In the genomic region with DNA sequence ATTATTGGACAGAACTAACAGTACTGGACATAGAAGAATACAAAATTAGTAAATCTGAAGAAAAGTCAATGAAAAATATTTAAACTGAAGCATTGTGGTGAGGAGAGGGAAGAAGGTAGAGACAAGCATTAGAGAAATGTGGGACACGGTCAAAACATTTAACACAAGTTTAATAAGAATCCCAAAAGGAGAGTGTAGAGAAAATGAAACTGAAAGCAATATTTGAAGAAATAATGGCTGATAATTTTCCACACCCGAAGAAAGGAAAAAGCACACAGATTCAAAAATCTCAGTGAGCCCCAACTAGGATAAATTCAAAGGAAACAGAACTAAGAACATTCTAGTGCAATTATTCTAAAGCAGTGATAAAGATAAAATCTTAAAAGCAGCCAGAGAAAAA, we compare ENCODE assay signal across 15 cellular contexts.
DNase-seq lines count a peak whose midpoint lies in the region; ATAC-seq, FAIRE-seq and TF ChIP-seq lines count a peak whose summit lies in the region.
"Had no signal": no experiment of that assay in that cellular context is flagged by ENCODE, and none has a peak within 500 bp of the region (broad histone marks: within the 10 kb centered on the region; RNA-seq: fewer than 3 reads in every experiment).

No MANE protein-coding gene starts in this region.

- no peaks in the 10 kb centered on the region for H4K20me1 ChIP-seq in GM12878 (ENCODE audit: control insufficient read depth, insufficient read depth)

- H3K27me3 ChIP-seq in GM12878 (replicated peaks in 1 of 2; ENCODE audit: control insufficient read depth in 2 of 2, insufficient read depth in 2 of 2, low read length in 1 of 2) (no peaks in the 10 kb centered on the region), lower lobe of right lung (ENCODE audit: low read depth) (no peaks in the 10 kb centered on the region), thyroid gland (no peaks in the 10 kb centered on the region)
- H3K27me3 ChIP-seq: pancreas had no signal

- CTCF ChIA-PET in GM12878 (lab: Yijun Ruan, JAX), result no interaction called here
- CTCF ChIA-PET in activated naive CD4-positive, alpha-beta T cell treated with anti-CD3 and anti-CD28 coated beads, Interleukin-2, amount 10 ng/mL, durations not matched to agents 7 days and 5 days (lab: Charles Lee), result no interaction called here

- H2AFZ ChIP-seq in GM12878 (ENCODE audit: control insufficient read depth, low read depth, low read length), result peak overlapping the region; percentile 4; the same call in 1 of the 2 replicates

- no peak for FAIRE-seq in GM12878 (lab: Jason Lieb, UNC)

- H3K9me3 ChIP-seq in GM12878 (replicated peaks; ENCODE audit: control insufficient read depth, insufficient read depth, low read length), result no peaks in the 10 kb centered on the region
- no peaks in the 10 kb centered on the region for H3K9me3 ChIP-seq in lower lobe of right lung
- H3K9me3 ChIP-seq in thyroid gland, result no peaks in the 10 kb centered on the region
- H3K9me3 ChIP-seq: pancreas had no signal

- no peaks in the 10 kb centered on the region for H3K9me3 Mint-ChIP-seq in HFFc6
- H3K9me3 Mint-ChIP-seq in activated naive CD4-positive, alpha-beta T cell treated with anti-CD3 and anti-CD28 coated beads, Interleukin-2, amount 10 ng/mL, durations not matched to agents 7 days and 5 days, result no peaks in the 10 kb centered on the region
- H3K9me3 Mint-ChIP-seq in activated CD4-positive, alpha-beta T cell treated with anti-CD3 and anti-CD28 coated beads, Interleukin-2, amount 10 ng/mL, durations not matched to agents 24 days and 14 days, result no peaks in the 10 kb centered on the region
- H3K9me3 Mint-ChIP-seq: activated naive CD8-positive, alpha-beta T cell treated with anti-CD3 and anti-CD28 coated beads, Interleukin-2, amount 10 ng/mL, durations not matched to agents 7 days and 5 days had no signal

- DNase-seq in A172 (ENCODE audit: low spot score), result peak; percentile 25
- no peak for DNase-seq in HFFc6
- no peak for DNase-seq in GM12878 (ENCODE audit: low read depth, low spot score)
- DNase-seq in lower lobe of right lung, result no peak
- no peak for DNase-seq in NCI-H2029 (lab: John Stamatoyannopoulos, UW)
- DNase-seq in activated naive CD4-positive, alpha-beta T cell treated with anti-CD3 and anti-CD28 coated beads, Interleukin-2, amount 10 ng/mL, durations not matched to agents 7 days and 5 days, result no peak
- no peak for DNase-seq in thyroid gland
- no peak for DNase-seq in activated CD4-positive, alpha-beta T cell treated with anti-CD3 and anti-CD28 coated beads, Interleukin-2, amount 10 ng/mL, durations not matched to agents 24 days and 14 days
- DNase-seq: activated CD4-positive, CD25-positive, alpha-beta regulatory T cell treated with anti-CD3 and anti-CD28 coated beads, Interleukin-2, amount 50 U/mL, for 72 hours; activated CD8-positive, alpha-beta memory T cell treated with anti-CD3 and anti-CD28 coated beads, Interleukin-2, amount 50 U/mL, for 4 hours; activated naive CD8-positive, alpha-beta T cell treated with anti-CD3 and anti-CD28 coated beads, Interleukin-2, amount 10 ng/mL, durations not matched to agents 7 days and 5 days; central memory CD4-positive, alpha-beta T cell; NCI-H69; pancreas; T-helper 2 cell had no signal

- no peak for TF ChIP-seq RAD21 in GM12878 (IDR thresholded peaks at IDR 0.05; ENCODE audit: insufficient read depth, low read depth, low read length)

- intact Hi-C loops in GM12878 (cut with micrococcal nuclease; ENCODE audit: unreplicated experiment) (no loop called here), lower lobe of right lung (cut with DNase I) (no loop called here), thyroid gland (cut with DNase I) (no loop called here)
- intact Hi-C loops in activated CD4-positive, alpha-beta T cell treated with anti-CD3 and anti-CD28 coated beads, Interleukin-2, amount 10 ng/mL, durations not matched to agents 24 days and 14 days (cut with micrococcal nuclease), result no loop called here

- no peaks in the 10 kb centered on the region for H3K4me1 ChIP-seq in GM12878 (ENCODE audit: control insufficient read depth, insufficient read depth, low read length)
- no peaks in the 10 kb centered on the region for H3K4me1 ChIP-seq in lower lobe of right lung
- no peaks in the 10 kb centered on the region for H3K4me1 ChIP-seq in thyroid gland

- peaks cover 16% of the 10 kb centered on the region; the same call in 1 of the 2 replicates for H3K4me1 Mint-ChIP-seq in HFFc6 (ENCODE audit: low read depth)
- no peaks in the 10 kb centered on the region for H3K4me1 Mint-ChIP-seq in activated naive CD4-positive, alpha-beta T cell treated with anti-CD3 and anti-CD28 coated beads, Interleukin-2, amount 10 ng/mL, durations not matched to agents 7 days and 5 days
- no peaks in the 10 kb centered on the region for H3K4me1 Mint-ChIP-seq in activated CD4-positive, alpha-beta T cell treated with anti-CD3 and anti-CD28 coated beads, Interleukin-2, amount 10 ng/mL, durations not matched to agents 24 days and 14 days
- H3K4me1 Mint-ChIP-seq: activated naive CD8-positive, alpha-beta T cell treated with anti-CD3 and anti-CD28 coated beads, Interleukin-2, amount 10 ng/mL, durations not matched to agents 7 days and 5 days had no signal

- 61% methylated on average over 2 of the region's 2 CpGs for WGBS in GM12878 (ENCODE audit: insufficient coverage, insufficient replicate concordance, low lambda C conversion rate, missing lambda C conversion rate)
- 73 to 83% methylated on average over 2 of the region's 2 CpGs for WGBS in thyroid gland, 2 donors

- POLR2A ChIA-PET in GM12878 (lab: Charles Lee), result no interaction called here

- TF ChIP-seq CTCF in HFFc6 (IDR thresholded peaks at IDR 0.05) (no peak), GM12878 (IDR thresholded peaks at IDR 0.05 in 2 of 3, conservative IDR thresholded peaks at IDR 0.05 in 1 of 3; ENCODE audit: control insufficient read depth in 2 of 3, extremely low read depth in 1 of 3, insufficient read depth in 1 of 3, low read depth in 3 of 3, low read length in 3 of 3) (no peak), lower lobe of right lung (IDR thresholded peaks at IDR 0.05) (no peak), thyroid gland (IDR thresholded peaks at IDR 0.05) (no peak)

- in situ Hi-C loops in GM12878 (cut with MboI), result no loop called here

- H3K9ac ChIP-seq in GM12878 (ENCODE audit: control insufficient read depth, insufficient read depth, low read length), result no peak overlapping the region

- H3K4me3 ChIP-seq in GM12878, result no peak overlapping the region
- peak overlapping the region; percentile 15 for H3K4me3 ChIP-seq in lower lobe of right lung
- H3K4me3 ChIP-seq in thyroid gland (replicated peaks in 1 of 3), result no peak overlapping the region
- H3K4me3 ChIP-seq: pancreas had no signal

- H3K4me2 ChIP-seq in GM12878 (ENCODE audit: control insufficient read depth, insufficient read depth), result no peak overlapping the region

- H3K27me3 Mint-ChIP-seq in HFFc6 (ENCODE audit: insufficient read depth), result no peaks in the 10 kb centered on the region; the same call in 1 of the 2 replicates
- H3K27me3 Mint-ChIP-seq in activated naive CD4-positive, alpha-beta T cell treated with anti-CD3 and anti-CD28 coated beads, Interleukin-2, amount 10 ng/mL, durations not matched to agents 7 days and 5 days, result no peaks in the 10 kb centered on the region
- no peaks in the 10 kb centered on the region for H3K27me3 Mint-ChIP-seq in activated CD4-positive, alpha-beta T cell treated with anti-CD3 and anti-CD28 coated beads, Interleukin-2, amount 10 ng/mL, durations not matched to agents 24 days and 14 days
- H3K27me3 Mint-ChIP-seq: activated naive CD8-positive, alpha-beta T cell treated with anti-CD3 and anti-CD28 coated beads, Interleukin-2, amount 10 ng/mL, durations not matched to agents 7 days and 5 days had no signal

- H3K27ac Mint-ChIP-seq in HFFc6, result peak overlapping the region; percentile 81
- no peak overlapping the region for H3K27ac Mint-ChIP-seq in activated naive CD4-positive, alpha-beta T cell treated with anti-CD3 and anti-CD28 coated beads, Interleukin-2, amount 10 ng/mL, durations not matched to agents 7 days and 5 days
- H3K27ac Mint-ChIP-seq in activated CD4-positive, alpha-beta T cell treated with anti-CD3 and anti-CD28 coated beads, Interleukin-2, amount 10 ng/mL, durations not matched to agents 24 days and 14 days, result no peak overlapping the region
- H3K27ac Mint-ChIP-seq: activated naive CD8-positive, alpha-beta T cell treated with anti-CD3 and anti-CD28 coated beads, Interleukin-2, amount 10 ng/mL, durations not matched to agents 7 days and 5 days had no signal

- H3K27ac ChIP-seq in GM12878 (ENCODE audit: control insufficient read depth, insufficient read depth), result no peak overlapping the region
- H3K27ac ChIP-seq in lower lobe of right lung, result no peak overlapping the region
- H3K27ac ChIP-seq in thyroid gland, result no peak overlapping the region
- H3K27ac ChIP-seq: pancreas had no signal

- no peak for ATAC-seq in GM12878
- ATAC-seq in lower lobe of right lung, result no peak
- ATAC-seq: pancreas had no signal

- H3K4me3 Mint-ChIP-seq in HFFc6, result peak overlapping the region; percentile 88
- H3K4me3 Mint-ChIP-seq in activated naive CD4-positive, alpha-beta T cell treated with anti-CD3 and anti-CD28 coated beads, Interleukin-2, amount 10 ng/mL, durations not matched to agents 7 days and 5 days, result no peak overlapping the region
- H3K4me3 Mint-ChIP-seq in activated CD4-positive, alpha-beta T cell treated with anti-CD3 and anti-CD28 coated beads, Interleukin-2, amount 10 ng/mL, durations not matched to agents 24 days and 14 days, result no peak overlapping the region
- H3K4me3 Mint-ChIP-seq: activated naive CD8-positive, alpha-beta T cell treated with anti-CD3 and anti-CD28 coated beads, Interleukin-2, amount 10 ng/mL, durations not matched to agents 7 days and 5 days had no signal

- RAD21 ChIA-PET in GM12878 (lab: Charles Lee; ENCODE audit: unreplicated experiment), result no interaction called here

- no peak for TF ChIP-seq EP300 in GM12878 (IDR thresholded peaks at IDR 0.05; ENCODE audit: borderline replicate concordance in 1 of 2, control insufficient read depth in 1 of 2, low read depth in 2 of 2, low read length in 2 of 2)

- SMC1A ChIA-PET in GM12878 (lab: Charles Lee; ENCODE audit: uncharacterized antibody, unreplicated experiment), result interaction anchor here (1.0 to 1.8 kb wide), 3 partner anchors 24 to 213 kb away, joined by 3 to 5 read pairs (median 3); no protein-coding TSS in a partner anchor

- H3K79me2 ChIP-seq in GM12878 (ENCODE audit: control insufficient read depth, insufficient read depth, low read length), result no peaks in the 10 kb centered on the region

- no TSS peak for BruUV-seq in GM12878 (replicated peaks; lab: Mats Ljungman, UMichigan)

- no peak for TF ChIP-seq POLR2A in GM12878 (IDR thresholded peaks at IDR 0.05; ENCODE audit: low read depth, low read length)
- no peak for TF ChIP-seq POLR2A in thyroid gland (IDR thresholded peaks at IDR 0.05)

- H3K36me3 Mint-ChIP-seq in HFFc6 (ENCODE audit: low read depth), result no peaks in the 10 kb centered on the region
- no peaks in the 10 kb centered on the region for H3K36me3 Mint-ChIP-seq in activated naive CD4-positive, alpha-beta T cell treated with anti-CD3 and anti-CD28 coated beads, Interleukin-2, amount 10 ng/mL, durations not matched to agents 7 days and 5 days
- H3K36me3 Mint-ChIP-seq in activated CD4-positive, alpha-beta T cell treated with anti-CD3 and anti-CD28 coated beads, Interleukin-2, amount 10 ng/mL, durations not matched to agents 24 days and 14 days (ENCODE audit: low read depth), result no peaks in the 10 kb centered on the region
- H3K36me3 Mint-ChIP-seq: activated naive CD8-positive, alpha-beta T cell treated with anti-CD3 and anti-CD28 coated beads, Interleukin-2, amount 10 ng/mL, durations not matched to agents 7 days and 5 days had no signal

- no peaks in the 10 kb centered on the region for H3K36me3 ChIP-seq in GM12878 (ENCODE audit: control insufficient read depth in 2 of 2, insufficient read depth in 2 of 2, low read length in 1 of 2)
- no peaks in the 10 kb centered on the region for H3K36me3 ChIP-seq in lower lobe of right lung
- no peaks in the 10 kb centered on the region for H3K36me3 ChIP-seq in thyroid gland
- H3K36me3 ChIP-seq: pancreas had no signal
